ENCODE assay signal across 23 cellular contexts in the genomic region with DNA sequence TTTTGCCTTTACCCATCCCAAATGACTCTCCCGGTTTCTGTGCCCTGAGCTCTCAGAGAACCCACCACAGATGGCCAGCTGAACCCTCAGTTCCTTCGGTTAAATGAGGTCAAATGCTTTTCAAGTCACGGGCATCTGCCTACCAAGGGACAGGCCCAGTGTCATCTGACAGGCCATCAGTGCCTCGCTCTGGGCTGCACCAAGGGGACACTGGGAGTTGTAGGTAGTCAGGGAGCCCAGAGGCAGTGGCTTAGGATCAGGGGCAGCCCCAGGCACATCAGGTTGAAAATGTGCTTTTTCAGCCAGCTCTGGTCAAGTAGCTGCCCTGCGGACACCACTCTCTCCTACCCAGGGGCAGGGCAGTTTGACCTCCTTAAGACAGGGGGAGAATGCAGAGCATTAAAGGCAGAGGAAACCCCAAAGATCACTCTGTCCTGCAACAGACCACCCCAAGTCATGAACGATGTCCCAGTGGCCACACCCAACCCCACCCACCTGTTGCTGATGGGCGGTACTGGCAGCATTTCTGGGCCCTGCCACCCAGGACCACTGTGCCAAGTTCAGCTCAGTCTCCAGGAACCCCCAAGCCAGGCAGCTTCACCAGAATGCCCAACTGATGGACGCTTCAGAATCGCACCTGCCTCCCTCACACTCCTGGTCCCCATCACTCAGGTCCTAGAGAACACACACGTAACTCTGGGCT.
DNase-seq lines count a peak whose midpoint lies in the region; FAIRE-seq and TF ChIP-seq lines count a peak whose summit lies in the region.
"Had no signal": no experiment of that assay in that cellular context is flagged by ENCODE, and none has a peak within 500 bp of the region (broad histone marks: within the 10 kb centered on the region; RNA-seq: fewer than 3 reads in every experiment).

No MANE protein-coding gene starts in this region.

- TF ChIP-seq CTCF in bronchial epithelial cell (IDR thresholded peaks at IDR 0.05; ENCODE audit: insufficient read depth, low read length, severe bottlenecking) (no peak), sigmoid colon (IDR thresholded peaks at IDR 0.05) (no peak), OCI-LY7 (conservative IDR thresholded peaks at IDR 0.05; ENCODE audit: low read length) (no peak), ascending aorta (IDR thresholded peaks at IDR 0.05) (no peak)

- WGBS in sigmoid colon, 2 donors = 56 to 78% methylated on average over 10 of the region's 10 CpGs

- BruUV-seq in OCI-LY7 (replicated peaks; lab: Mats Ljungman, UMichigan) = no TSS peak

- CTCF ChIA-PET in OCI-LY7 (lab: Charles Lee; ENCODE audit: unreplicated experiment) = no interaction called here

- TF ChIP-seq EP300 in sigmoid colon (IDR thresholded peaks at IDR 0.05) = no peak

- no peak for TF ChIP-seq POLR2A in sigmoid colon (IDR thresholded peaks at IDR 0.05)

- H3K27ac ChIP-seq in iPS-20b (ENCODE audit: low read length) (no peak overlapping the region), sigmoid colon (peak overlapping the region in 3 of 4 donors; percentile 31 to 65 (median 46)), OCI-LY7 (ENCODE audit: low read depth, low read length, poor library complexity, severe bottlenecking) (no peak overlapping the region), ascending aorta (no peak overlapping the region)
- H3K27ac ChIP-seq: 22Rv1, SJSA1 had no signal

- H3K9me3 ChIP-seq in iPS-20b (ENCODE audit: insufficient read depth, low read depth, low read length) = no peaks in the 10 kb centered on the region
- H3K9me3 ChIP-seq in sigmoid colon = no peaks in the 10 kb centered on the region
- H3K9me3 ChIP-seq in OCI-LY7 (ENCODE audit: low read length) = no peaks in the 10 kb centered on the region
- no peaks in the 10 kb centered on the region for H3K9me3 ChIP-seq in ascending aorta
- H3K9me3 ChIP-seq: SJSA1, upper lobe of left lung had no signal

- H3K9ac ChIP-seq in iPS-20b (ENCODE audit: low read depth, low read length) = peak overlapping the region; percentile 19; the same call in 1 of the 2 replicates

- FAIRE-seq in bronchial epithelial cell (lab: Jason Lieb, UNC) = peak; percentile 93
- FAIRE-seq: GM12892 had no signal

- no peaks in the 10 kb centered on the region for H3K9me2 ChIP-seq in OCI-LY7 (ENCODE audit: insufficient read depth, low read length)

- intact Hi-C loops in sigmoid colon (cut with DNase I) = no loop called here
- intact Hi-C loops in OCI-LY7 (cut with micrococcal nuclease; ENCODE audit: unreplicated experiment) = no loop called here
- intact Hi-C loops in ascending aorta (cut with DNase I) = no loop called here

- no peak overlapping the region for H3K4me2 ChIP-seq in OCI-LY7 (ENCODE audit: low read length)

- H3K4me1 ChIP-seq in iPS-20b (ENCODE audit: insufficient read depth, low read length) (peaks cover 9% of the 10 kb centered on the region; the same call in 1 of the 2 replicates), sigmoid colon (peaks cover 0 to 46% (median 33%) of the 10 kb centered on the region in 4 donors), OCI-LY7 (ENCODE audit: insufficient read depth, low read length, poor library complexity, severe bottlenecking) (no peaks in the 10 kb centered on the region), ascending aorta (no peaks in the 10 kb centered on the region)

- H3K36me3 ChIP-seq in bronchial epithelial cell (ENCODE audit: control insufficient read depth, insufficient read depth, low read length) (peaks cover 2% of the 10 kb centered on the region), iPS-20b (ENCODE audit: insufficient read depth, low read depth, low read length) (no peaks in the 10 kb centered on the region), sigmoid colon (no peaks in the 10 kb centered on the region), OCI-LY7 (ENCODE audit: insufficient read depth, low read length) (no peaks in the 10 kb centered on the region), ascending aorta (no peaks in the 10 kb centered on the region)
- H3K36me3 ChIP-seq: SJSA1, upper lobe of left lung had no signal

- peak; percentile 72 for DNase-seq in DMS 273 (lab: John Stamatoyannopoulos, UW; ENCODE audit: unreplicated experiment)
- DNase-seq in DMS 273 treated with DMSO at 0.1 percent for 48 hours (lab: John Stamatoyannopoulos, UW) = no peak
- DNase-seq in bronchial epithelial cell (ENCODE audit: low read depth) = no peak
- DNase-seq in sigmoid colon = no peak
- no peak for DNase-seq in NCI-H128 (lab: John Stamatoyannopoulos, UW; ENCODE audit: unreplicated experiment)
- no peak for DNase-seq in OCI-LY7 (ENCODE audit: low spot score)
- no peak for DNase-seq in ascending aorta (ENCODE audit: low spot score in 2 of 2)
- DNase-seq: activated CD4-positive, alpha-beta T cell treated with anti-CD3 and anti-CD28 coated beads for 48 hours; activated T-cell treated with anti-CD3 and anti-CD28 coated beads, Interleukin-2, amount 50 U/mL, for 72 hours; AML-193; aorta; HFFc6; KG1; NCI-H1694; NCI-H2227 treated with DMSO at 0.1 percent for 48 hours; NK-92 treated with Interleukin-12 subunit alpha and Interleukin-12 subunit beta, amount 100 ng/mL, for 24 hours; occipital lobe; stimulated activated naive CD8-positive, alpha-beta T cell treated with anti-CD3 and anti-CD28 coated beads, Interleukin-15, amount 100 ng/mL, for 72 hours had no signal

- H3K27me3 ChIP-seq in bronchial epithelial cell (ENCODE audit: control insufficient read depth, insufficient read depth, low read length) (no peaks in the 10 kb centered on the region), iPS-20b (ENCODE audit: insufficient read depth, low read length) (peaks cover 4% of the 10 kb centered on the region; the same call in 1 of the 2 replicates), sigmoid colon (no peaks in the 10 kb centered on the region), ascending aorta (no peaks in the 10 kb centered on the region)
- H3K27me3 ChIP-seq: upper lobe of left lung had no signal

- POLR2A ChIA-PET in OCI-LY7 (lab: Charles Lee) = no interaction called here

- no peaks in the 10 kb centered on the region for H3K79me2 ChIP-seq in OCI-LY7 (ENCODE audit: insufficient read depth, low read depth, low read length)

- no peak overlapping the region for H2AFZ ChIP-seq in OCI-LY7 (ENCODE audit: low read length)

- no peak overlapping the region for H3K4me3 ChIP-seq in bronchial epithelial cell (ENCODE audit: low read depth, low read length)
- no peak overlapping the region for H3K4me3 ChIP-seq in iPS-20b (ENCODE audit: low read length)
- no peak overlapping the region for H3K4me3 ChIP-seq in sigmoid colon
- H3K4me3 ChIP-seq in OCI-LY7 (ENCODE audit: low read depth, low read length, poor library complexity, severe bottlenecking) = no peak overlapping the region
- no peak overlapping the region for H3K4me3 ChIP-seq in ascending aorta
- H3K4me3 ChIP-seq: SJSA1, upper lobe of left lung had no signal

- H4K20me1 ChIP-seq in OCI-LY7 (ENCODE audit: insufficient read depth, low read length) = no peaks in the 10 kb centered on the region

Comparison
In these comparisons a context has a peak if more than half of its experiments do, and no peak if none do; other contexts are left out.
1. H3K27ac ChIP-seq: peak in sigmoid colon (3 of 4); none in iPS-20b (single experiment), OCI-LY7 (single experiment) and ascending aorta (0 of 2).